Comparison of ENCODE assay signal across 1 cellular context in genomic region chr19:42693760-42694350, GRCh38.
TF ChIP-seq lines count a peak whose summit lies in the region.

No MANE protein-coding gene starts in this region.

TF ChIP-seq in GM23338, 12 proteins besides CTCF, POLR2A, EP300 and RAD21 (continued from another document):
- TF ChIP-seq ZNF462 (CRISPR knock-in tag; IDR thresholded peaks at IDR 0.05) = no peak
- TF ChIP-seq, protein P1, sequence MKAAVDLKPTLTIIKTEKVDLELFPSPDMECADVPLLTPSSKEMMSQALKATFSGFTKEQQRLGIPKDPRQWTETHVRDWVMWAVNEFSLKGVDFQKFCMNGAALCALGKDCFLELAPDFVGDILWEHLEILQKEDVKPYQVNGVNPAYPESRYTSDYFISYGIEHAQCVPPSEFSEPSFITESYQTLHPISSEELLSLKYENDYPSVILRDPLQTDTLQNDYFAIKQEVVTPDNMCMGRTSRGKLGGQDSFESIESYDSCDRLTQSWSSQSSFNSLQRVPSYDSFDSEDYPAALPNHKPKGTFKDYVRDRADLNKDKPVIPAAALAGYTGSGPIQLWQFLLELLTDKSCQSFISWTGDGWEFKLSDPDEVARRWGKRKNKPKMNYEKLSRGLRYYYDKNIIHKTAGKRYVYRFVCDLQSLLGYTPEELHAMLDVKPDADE (IDR thresholded peaks at IDR 0.05) = no peak
- no peak for TF ChIP-seq EZH2 (IDR thresholded peaks at IDR 0.05; ENCODE audit: low read depth, unreplicated experiment)
- no peak for TF ChIP-seq ZNF331 (CRISPR knock-in tag; IDR thresholded peaks at IDR 0.05; ENCODE audit: low read depth)
